31 cellular contexts compared by ENCODE assay signal in the genomic region with DNA sequence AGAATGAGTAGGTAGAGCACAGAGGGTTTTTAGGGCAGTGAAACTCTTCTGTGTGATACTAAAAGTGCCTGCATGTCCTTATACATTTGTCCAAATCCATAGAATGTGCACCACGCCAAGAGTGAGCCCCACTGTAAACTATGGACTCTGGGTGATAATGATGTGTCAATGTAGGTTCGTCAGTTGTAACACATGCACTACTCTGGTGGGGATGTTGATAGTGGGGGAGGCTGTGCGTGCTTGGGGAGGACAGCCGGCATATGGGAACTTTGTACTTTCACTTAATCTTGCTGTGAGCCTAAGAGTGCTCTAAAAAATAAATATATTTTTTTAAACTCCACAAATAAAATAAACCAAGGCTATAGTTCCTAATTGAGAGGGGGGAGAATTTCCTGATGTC.
DNase-seq lines count a peak whose midpoint lies in the region; ATAC-seq, FAIRE-seq and TF ChIP-seq lines count a peak whose summit lies in the region.
"Had no signal": no experiment of that assay in that cellular context is flagged by ENCODE, and none has a peak within 500 bp of the region (broad histone marks: within the 10 kb centered on the region; RNA-seq: fewer than 3 reads in every experiment).

No MANE protein-coding gene starts in this region.

- in situ Hi-C loops in HepG2 (cut with HindIII; ENCODE audit: extremely low pct_ligation_motif_present, low pct_unique_long_range_greater_than_20kb), result no loop called here

- peaks cover 17% of the 10 kb centered on the region for H3K4me1 ChIP-seq in HepG2 (ENCODE audit: insufficient read depth, low read length)
- H3K4me1 ChIP-seq in right lobe of liver, result no peaks in the 10 kb centered on the region
- no peaks in the 10 kb centered on the region for H3K4me1 ChIP-seq in hepatocyte (ENCODE audit: insufficient read depth)
- H3K4me1 ChIP-seq: A549, BE2C, BLaER1, Caco-2 had no signal

- H3K36me3 ChIP-seq in HepG2 (replicated peaks in 1 of 2; ENCODE audit: control insufficient read depth in 1 of 2, insufficient read depth in 2 of 2, low read length in 2 of 2) (no peaks in the 10 kb centered on the region), right lobe of liver (no peaks in the 10 kb centered on the region), hepatocyte (replicated peaks; ENCODE audit: insufficient read depth, low read depth) (no peaks in the 10 kb centered on the region)
- H3K36me3 ChIP-seq: BE2C; BLaER1; BLaER1 treated with 17β-estradiol and CSF1 and Interleukin-3, amounts not matched to agents 10 nM and 100 nM had no signal

- WGBS in HepG2 (ENCODE audit: low lambda C conversion rate), result 3% methylated on average over 4 of the region's 4 CpGs
- 55% methylated on average over 4 of the region's 4 CpGs for WGBS in right lobe of liver (ENCODE audit: insufficient coverage, low coverage, low lambda C conversion rate, missing lambda C conversion rate)
- WGBS in hepatocyte (ENCODE audit: low lambda C conversion rate, missing lambda C conversion rate), result 65% methylated on average over 4 of the region's 4 CpGs

- intact Hi-C loops in HepG2 (cut with micrococcal nuclease; ENCODE audit: unreplicated experiment) (no loop called here), right lobe of liver (cut with DNase I) (no loop called here)

- H3K4me2 ChIP-seq in HepG2 (ENCODE audit: low read depth, low read length) (peak overlapping the region; percentile 59), hepatocyte (no peak overlapping the region)
- H3K4me2 ChIP-seq: A549; BLaER1; BLaER1 treated with 17β-estradiol and CSF1 and Interleukin-3, amounts not matched to agents 10 nM and 100 nM had no signal

- H3K9ac ChIP-seq in HepG2 (ENCODE audit: insufficient read depth, low read depth, low read length), result no peak overlapping the region
- H3K9ac ChIP-seq: BLaER1; BLaER1 treated with 17β-estradiol and CSF1 and Interleukin-3, amounts not matched to agents 10 nM and 100 nM had no signal

- no TSS peak for BruUV-seq in HepG2 (replicated peaks; lab: Mats Ljungman, UMichigan)

- TF ChIP-seq EP300 in HepG2 (IDR thresholded peaks at IDR 0.05; ENCODE audit: low read depth in 2 of 2, low read length in 2 of 2) (no peak), HepG2 (CRISPR knock-in tag; IDR thresholded peaks at IDR 0.05; ENCODE audit: borderline replicate concordance) (no peak)

- CTCF ChIA-PET in HepG2 (lab: Yijun Ruan, JAX; ENCODE audit: low intra/inter-chr PET ratio, low total read pairs), result no interaction called here

- ATAC-seq in HepG2 (peak; percentile 86), right lobe of liver (no peak)
- ATAC-seq: A549; CD8-positive, alpha-beta T cell had no signal

- POLR2A ChIA-PET in HepG2 (lab: Yijun Ruan, JAX), result no interaction called here

- no peaks in the 10 kb centered on the region for H3K9me2 ChIP-seq in hepatocyte (replicated peaks; ENCODE audit: insufficient read depth)

- H3K9me3 ChIP-seq in HepG2 (ENCODE audit: low read length) (no peaks in the 10 kb centered on the region), right lobe of liver (no peaks in the 10 kb centered on the region), hepatocyte (ENCODE audit: low read depth) (no peaks in the 10 kb centered on the region)
- H3K9me3 ChIP-seq: A549; BE2C; BLaER1; BLaER1 treated with 17β-estradiol and CSF1 and Interleukin-3, amounts not matched to agents 10 nM and 100 nM; Caco-2 had no signal

- H3K27me3 ChIP-seq in HepG2 (ENCODE audit: control insufficient read depth in 1 of 2, insufficient read depth in 2 of 2, low read length in 2 of 2) (no peaks in the 10 kb centered on the region), right lobe of liver (no peaks in the 10 kb centered on the region), hepatocyte (no peaks in the 10 kb centered on the region)
- H3K27me3 ChIP-seq: BE2C; BLaER1; BLaER1 treated with 17β-estradiol and CSF1 and Interleukin-3, amounts not matched to agents 10 nM and 100 nM had no signal

- TF ChIP-seq RAD21 in HepG2 (CRISPR knock-in tag; IDR thresholded peaks at IDR 0.05), result no peak

- H3K79me2 ChIP-seq in HepG2 (ENCODE audit: insufficient read depth, low read length) (no peaks in the 10 kb centered on the region), hepatocyte (no peaks in the 10 kb centered on the region)

- no peak for TF ChIP-seq CTCF in HepG2 (CRISPR knock-in tag; IDR thresholded peaks at IDR 0.05)
- no peak for TF ChIP-seq CTCF in right lobe of liver (IDR thresholded peaks at IDR 0.05)
- TF ChIP-seq CTCF in hepatocyte (IDR thresholded peaks at IDR 0.05; ENCODE audit: poor library complexity), result no peak

- H3K27ac ChIP-seq in HepG2 (ENCODE audit: extremely low read length, insufficient read depth, low read length) (no peak overlapping the region), right lobe of liver (no peak overlapping the region), hepatocyte (peak overlapping the region; percentile 34)
- H3K27ac ChIP-seq: 22Rv1; A549; BLaER1; BLaER1 treated with 17β-estradiol and CSF1 and Interleukin-3, amounts not matched to agents 10 nM and 100 nM; C4-2B had no signal

- H3K4me3 ChIP-seq in HepG2 (replicated peaks in 1 of 3; ENCODE audit: insufficient read depth in 1 of 3, low read depth in 2 of 3, low read length in 3 of 3) (no peak overlapping the region; a peak in 1 of 6 replicates), right lobe of liver (no peak overlapping the region), hepatocyte (no peak overlapping the region)
- H3K4me3 ChIP-seq: A549; BLaER1; BLaER1 treated with 17β-estradiol and CSF1 and Interleukin-3, amounts not matched to agents 10 nM and 100 nM had no signal

- H2AFZ ChIP-seq in HepG2 (ENCODE audit: low read length), result no peak overlapping the region
- no peak overlapping the region for H2AFZ ChIP-seq in hepatocyte

- peak; percentile 26 for FAIRE-seq in HepG2 (lab: Jason Lieb, UNC)
- FAIRE-seq: A204.1, A549, D721Med had no signal

- H4K20me1 ChIP-seq in HepG2 (ENCODE audit: insufficient read depth, low read length) (no peaks in the 10 kb centered on the region), hepatocyte (ENCODE audit: insufficient read depth, poor library complexity, severe bottlenecking) (no peaks in the 10 kb centered on the region)
- H4K20me1 ChIP-seq: BLaER1; BLaER1 treated with 17β-estradiol and CSF1 and Interleukin-3, amounts not matched to agents 10 nM and 100 nM had no signal

- peak; percentile 39 for DNase-seq in HepG2 (ENCODE audit: low spot score)
- DNase-seq in right lobe of liver, result no peak
- no peak for DNase-seq in hepatocyte (ENCODE audit: low spot score)
- DNase-seq in NCI-H2029 treated with DMSO at 0.1 percent for 48 hours (lab: John Stamatoyannopoulos, UW), result no peak
- DNase-seq: 8988T; ACHN; AML-193; BE2C; C1 segment of cervical spinal cord; Caco-2; Calu3; CD4-positive, alpha-beta memory T cell; CD4-positive, alpha-beta T cell; CD4-positive, CD25-positive, alpha-beta regulatory T cell; CD8-positive, alpha-beta memory T cell; CD8-positive, alpha-beta T cell; COR-L47; DMS 273 treated with DMSO at 0.1 percent for 48 hours; DMS153; DMS53; DMS79; DMS79 treated with DMSO at 0.1 percent for 48 hours; DND-41; EL had no signal

- TF ChIP-seq POLR2A in HepG2 (IDR thresholded peaks at IDR 0.05; ENCODE audit: insufficient read depth in 1 of 2, low read depth in 2 of 2, low read length in 2 of 2) (no peak), right lobe of liver (IDR thresholded peaks at IDR 0.05) (no peak)

TF ChIP-seq in HepG2, 621 proteins besides CTCF, POLR2A, EP300 and RAD21 (continues in another document):
- TF ChIP-seq FOXC1 (CRISPR knock-in tag; IDR thresholded peaks at IDR 0.05; ENCODE audit: borderline replicate concordance), result no peak
- no peak for TF ChIP-seq PPARG (CRISPR knock-in tag; conservative IDR thresholded peaks at IDR 0.05)
- TF ChIP-seq ZNF234 (CRISPR knock-in tag; conservative IDR thresholded peaks at IDR 0.05), result no peak
- no peak for TF ChIP-seq FOXP1 (IDR thresholded peaks at IDR 0.05)
- no peak for TF ChIP-seq FOXP1 (CRISPR knock-in tag; IDR thresholded peaks at IDR 0.05)
- no peak for TF ChIP-seq RARA (CRISPR knock-in tag; IDR thresholded peaks at IDR 0.05)
- TF ChIP-seq ZNF180 (CRISPR knock-in tag; IDR thresholded peaks at IDR 0.05; ENCODE audit: borderline replicate concordance, low read depth), result no peak
- TF ChIP-seq ZSCAN25 (CRISPR knock-in tag; IDR thresholded peaks at IDR 0.05), result no peak
- no peak for TF ChIP-seq EZH2 (conservative IDR thresholded peaks at IDR 0.05; ENCODE audit: low read depth, low read length)
- TF ChIP-seq DR1 (CRISPR knock-in tag; IDR thresholded peaks at IDR 0.05), result no peak
- TF ChIP-seq GATAD2A (CRISPR knock-in tag; IDR thresholded peaks at IDR 0.05), result 0 out of 2 replicates have a peak, but pooled peaks have one; percentile 21
- TF ChIP-seq, protein P1, sequence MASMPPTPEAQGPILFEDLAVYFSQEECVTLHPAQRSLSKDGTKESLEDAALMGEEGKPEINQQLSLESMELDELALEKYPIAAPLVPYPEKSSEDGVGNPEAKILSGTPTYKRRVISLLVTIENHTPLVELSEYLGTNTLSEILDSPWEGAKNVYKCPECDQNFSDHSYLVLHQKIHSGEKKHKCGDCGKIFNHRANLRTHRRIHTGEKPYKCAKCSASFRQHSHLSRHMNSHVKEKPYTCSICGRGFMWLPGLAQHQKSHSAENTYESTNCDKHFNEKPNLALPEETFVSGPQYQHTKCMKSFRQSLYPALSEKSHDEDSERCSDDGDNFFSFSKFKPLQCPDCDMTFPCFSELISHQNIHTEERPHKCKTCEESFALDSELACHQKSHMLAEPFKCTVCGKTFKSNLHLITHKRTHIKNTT (CRISPR knock-in tag; IDR thresholded peaks at IDR 0.05), result no peak
- no peak for TF ChIP-seq DPF2 (CRISPR knock-in tag; IDR thresholded peaks at IDR 0.05; ENCODE audit: borderline replicate concordance, low read depth)
- TF ChIP-seq ZNF263 (CRISPR knock-in tag; IDR thresholded peaks at IDR 0.05), result peak; percentile 94
- TF ChIP-seq ELF3 (CRISPR knock-in tag; IDR thresholded peaks at IDR 0.05), result no peak
- no peak for TF ChIP-seq LCORL (IDR thresholded peaks at IDR 0.05)
- TF ChIP-seq LCORL (CRISPR knock-in tag; IDR thresholded peaks at IDR 0.05), result no peak
- no peak for TF ChIP-seq TCF7 (IDR thresholded peaks at IDR 0.05; ENCODE audit: low read depth)
- TF ChIP-seq RFXAP (CRISPR knock-in tag; IDR thresholded peaks at IDR 0.05; ENCODE audit: borderline replicate concordance), result no peak
- TF ChIP-seq SAP130 (CRISPR knock-in tag; IDR thresholded peaks at IDR 0.05; ENCODE audit: low read depth), result peak; percentile 38; the same call in 1 of the 2 replicates
- no peak for TF ChIP-seq HDAC1 (CRISPR knock-in tag; IDR thresholded peaks at IDR 0.05)
- TF ChIP-seq, protein P2, sequence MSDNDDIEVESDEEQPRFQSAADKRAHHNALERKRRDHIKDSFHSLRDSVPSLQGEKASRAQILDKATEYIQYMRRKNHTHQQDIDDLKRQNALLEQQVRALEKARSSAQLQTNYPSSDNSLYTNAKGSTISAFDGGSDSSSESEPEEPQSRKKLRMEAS (IDR thresholded peaks at IDR 0.05), result peak; percentile 29; the same call in 1 of the 2 replicates
- no peak for TF ChIP-seq HNRNPH1 (optimal IDR thresholded peaks at IDR 0.05; ENCODE audit: low read depth, low read length)
- no peak for TF ChIP-seq ZNF768 (CRISPR knock-in tag; IDR thresholded peaks at IDR 0.05)
